ENCODE assay signal across 1 cellular context in genomic region chr15:79088426-79089205, GRCh38.
TF ChIP-seq lines count a peak whose summit lies in the region.

No MANE protein-coding gene starts in this region.

TF ChIP-seq in WTC11, 78 proteins besides CTCF, POLR2A, EP300 and RAD21 (continued from another document):
- TF ChIP-seq KAT7 (CRISPR knock-in tag; IDR thresholded peaks at IDR 0.05; ENCODE audit: borderline replicate concordance), result no peak
- TF ChIP-seq NR2C2 (CRISPR knock-in tag; IDR thresholded peaks at IDR 0.05), result no peak
- TF ChIP-seq ZNF512 (CRISPR knock-in tag; IDR thresholded peaks at IDR 0.05; ENCODE audit: borderline replicate concordance), result no peak
- TF ChIP-seq SP1 (CRISPR knock-in tag; conservative IDR thresholded peaks at IDR 0.05), result no peak
- TF ChIP-seq CBFB (CRISPR knock-in tag; IDR thresholded peaks at IDR 0.05; ENCODE audit: low read depth), result no peak
- TF ChIP-seq CREM (CRISPR knock-in tag; IDR thresholded peaks at IDR 0.05), result no peak
